ENCODE assay signal across 8 cellular contexts in the genomic region with DNA sequence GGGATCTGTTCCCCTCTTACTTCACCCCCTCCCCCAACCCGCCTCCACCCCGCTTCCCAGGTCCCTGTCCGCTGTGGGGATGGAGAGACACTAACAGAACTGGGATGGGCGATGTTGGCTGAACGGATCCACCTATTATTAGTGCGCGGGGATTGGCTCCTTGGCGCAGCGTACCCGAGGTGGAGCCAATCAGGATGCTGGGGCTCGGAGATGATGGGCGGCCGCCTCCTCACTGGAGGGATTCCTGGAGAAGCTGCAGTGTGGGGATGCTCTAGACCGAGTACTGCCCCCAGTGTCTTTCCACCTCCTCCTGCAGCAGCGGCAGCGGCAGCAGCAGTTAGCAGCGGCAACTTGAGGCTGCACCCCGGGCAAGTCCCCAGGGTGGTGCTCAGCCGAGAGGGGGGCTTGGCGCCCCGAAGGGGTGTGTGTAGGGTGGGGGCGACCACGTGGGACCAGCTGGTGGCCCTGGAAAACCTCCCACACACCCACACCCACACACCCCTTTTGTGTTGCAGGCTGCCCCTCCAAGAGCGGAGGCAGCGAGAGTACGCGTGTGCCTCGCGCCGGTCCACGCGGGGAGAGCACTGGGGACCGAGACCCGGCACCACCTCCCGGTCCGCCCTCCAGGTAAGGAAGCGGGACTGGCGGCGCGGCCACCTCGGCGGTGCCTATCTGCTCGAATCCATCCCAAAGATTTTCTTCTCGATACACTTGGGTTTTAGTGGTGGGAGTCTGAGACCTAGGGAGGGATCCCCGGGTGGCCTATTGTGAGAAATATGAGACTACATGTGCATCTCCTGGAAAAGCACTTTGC. TPM values are rescaled to one million over a fixed set of nuclear protein-coding genes. Genes with fewer than 3 reads are reported as not detected.
DNase-seq lines count a peak whose midpoint lies in the region; ATAC-seq and TF ChIP-seq lines count a peak whose summit lies in the region.

Gene SYT1 (plus strand): TSS at position 292 of the 814 bp plus-strand sequence.

- H3K9me3 Mint-ChIP-seq in stimulated activated naive B cell treated with anti-CD40 and anti-IgM and Interleukin-4, amounts not matched to agents 10 μg/mL and 1 μg/mL and 100 μg/mL, for 72 hours, result no peaks in the 10 kb centered on the region

- H3K27me3 ChIP-seq in GM06990 (replicated peaks; ENCODE audit: control insufficient read depth, insufficient read depth, low read length), result no peaks in the 10 kb centered on the region; the same call in 1 of the 2 replicates
- H3K27me3 ChIP-seq in kidney epithelial cell (ENCODE audit: control insufficient read depth, insufficient read depth, low read length), result no peaks in the 10 kb centered on the region

- peak within 1 kb of the TSS; percentile 79 for H3K27ac Mint-ChIP-seq in stimulated activated naive B cell treated with anti-CD40 and anti-IgM and Interleukin-4, amounts not matched to agents 10 μg/mL and 1 μg/mL and 100 μg/mL, for 72 hours

- peak within 1 kb of the TSS; percentile 48 for H3K4me3 ChIP-seq in GM06990 (replicated peaks; ENCODE audit: low read depth, low read length)
- H3K4me3 ChIP-seq in kidney epithelial cell (ENCODE audit: low read depth, low read length), result peak within 1 kb of the TSS; percentile 60

- peak; percentile 8 for DNase-seq in GM06990 (ENCODE audit: extremely low read depth, insufficient read length)
- peak; percentile 95 for DNase-seq in NCI-H345 treated with DMSO at 0.1 percent for 48 hours (lab: John Stamatoyannopoulos, UW; ENCODE audit: unreplicated experiment)
- peak; percentile 95 for DNase-seq in cerebellum (ENCODE audit: low spot score)
- no peak for DNase-seq in kidney epithelial cell (ENCODE audit: low read depth)
- DNase-seq in stimulated activated naive B cell treated with anti-CD40 and anti-IgM and Interleukin-4, amounts not matched to agents 10 μg/mL and 1 μg/mL and 100 μg/mL, for 72 hours, result peak; percentile 1
- no peak for DNase-seq in stimulated activated CD4-positive, alpha-beta T cell treated with anti-CD3 and anti-CD28 coated beads, Interleukin-15, amount 100 ng/mL, for 24 hours
- DNase-seq in 8988T, result no peak

- peaks cover 10 to 26% of the 10 kb centered on the region in 2 donors for H3K4me1 Mint-ChIP-seq in stimulated activated naive B cell treated with anti-CD40 and anti-IgM and Interleukin-4, amounts not matched to agents 10 μg/mL and 1 μg/mL and 100 μg/mL, for 72 hours

- peak; percentile 34 for ATAC-seq in HG02885 (IDR thresholded peaks at IDR 0.05; ENCODE audit: poor library complexity, unreplicated experiment)
- ATAC-seq in stimulated activated naive B cell treated with anti-CD40 and anti-IgM and Interleukin-4, amounts not matched to agents 10 μg/mL and 1 μg/mL and 100 μg/mL, for 72 hours (replicated peaks), result peak; percentile 64 to 65

- TF ChIP-seq CTCF in GM06990 (IDR thresholded peaks at IDR 0.05; ENCODE audit: insufficient read depth, low read length, poor library complexity, severe bottlenecking) (no peak), kidney epithelial cell (IDR thresholded peaks at IDR 0.05; ENCODE audit: insufficient read depth, low read length, poor library complexity, severe bottlenecking) (no peak)

- H3K4me3 Mint-ChIP-seq in stimulated activated naive B cell treated with anti-CD40 and anti-IgM and Interleukin-4, amounts not matched to agents 10 μg/mL and 1 μg/mL and 100 μg/mL, for 72 hours, result peak within 1 kb of the TSS; percentile 82 to 91

- no peaks in the 10 kb centered on the region for H3K36me3 Mint-ChIP-seq in stimulated activated naive B cell treated with anti-CD40 and anti-IgM and Interleukin-4, amounts not matched to agents 10 μg/mL and 1 μg/mL and 100 μg/mL, for 72 hours

- H3K36me3 ChIP-seq in GM06990 (ENCODE audit: control insufficient read depth, insufficient read depth, low read length) (no peaks in the 10 kb centered on the region), kidney epithelial cell (ENCODE audit: control insufficient read depth, insufficient read depth, low read length) (no peaks in the 10 kb centered on the region)

- peaks cover 14 to 25% of the 10 kb centered on the region in 2 donors for H3K27me3 Mint-ChIP-seq in stimulated activated naive B cell treated with anti-CD40 and anti-IgM and Interleukin-4, amounts not matched to agents 10 μg/mL and 1 μg/mL and 100 μg/mL, for 72 hours

RNA-seq across cellular contexts. Expression of gene SYT1, which starts in this region (rescaled TPM):
- total RNA-seq in cerebellum (128 TPM), kidney epithelial cell (7.4 and 8.8 TPM in 2 replicates)

Comparison
In these comparisons a context has a peak if more than half of its experiments do, and no peak if none do; other contexts are left out.
1. RNA of gene SYT1 (total RNA-seq): 128 TPM in cerebellum (single experiment); 7.4 to 8.8 TPM in kidney epithelial cell; every median in the first group is over 10 times any median in the second.
2. DNase-seq: peak in GM06990 (single experiment), NCI-H345 treated with DMSO at 0.1 percent for 48 hours (single experiment), cerebellum (single experiment) and stimulated activated naive B cell treated with anti-CD40 and anti-IgM and Interleukin-4, amounts not matched to agents 10 μg/mL and 1 μg/mL and 100 μg/mL, for 72 hours (single experiment); none in kidney epithelial cell (single experiment), stimulated activated CD4-positive, alpha-beta T cell treated with anti-CD3 and anti-CD28 coated beads, Interleukin-15, amount 100 ng/mL, for 24 hours (single experiment) and 8988T (single experiment).